ENCODE assay signal across 8 cellular contexts in genomic region chr1:26921126-26921461, GRCh38.
A peak's percentile ranks its signal among the peaks of the same experiment; 100 is the strongest.
DNase-seq lines count a peak whose midpoint lies in the region; ATAC-seq and TF ChIP-seq lines count a peak whose summit lies in the region.

No MANE protein-coding gene starts in this region.

- H3K36me3 ChIP-seq in mucosa of rectum (ENCODE audit: control insufficient read depth in 2 of 2, insufficient read depth in 2 of 2, low read length in 2 of 2): peaks cover 4 to 12% of the 10 kb centered on the region in 2 donors

- no peaks in the 10 kb centered on the region for H3K9me3 ChIP-seq in mucosa of rectum (ENCODE audit: control insufficient read depth in 2 of 2, low read length in 2 of 2)

- peak; percentile 20 for ATAC-seq in HG03575 (IDR thresholded peaks at IDR 0.05; ENCODE audit: extremely low read depth, insufficient number of reproducible peaks, low FRiP score, unreplicated experiment)

- no peaks in the 10 kb centered on the region for H3K27me3 ChIP-seq in mucosa of rectum (ENCODE audit: control insufficient read depth in 2 of 2, insufficient read depth in 2 of 2, low read length in 2 of 2)

- no peak for TF ChIP-seq CTCF in choroid plexus epithelial cell (conservative IDR thresholded peaks at IDR 0.05; ENCODE audit: low read depth, low read length)

- H3K27ac ChIP-seq in mucosa of rectum (ENCODE audit: low read depth in 2 of 2, low read length in 2 of 2): peak overlapping the region; percentile 45 to 61

- peaks cover 19% of the 10 kb centered on the region in 2 donors for H3K4me1 ChIP-seq in mucosa of rectum (ENCODE audit: control insufficient read depth in 2 of 2, insufficient read depth in 2 of 2, low read length in 2 of 2)

- H3K4me3 ChIP-seq in GM08714 (ENCODE audit: low read length): peak overlapping the region; percentile 37; the same call in 1 of the 2 replicates
- peak overlapping the region; percentile 95 for H3K4me3 ChIP-seq in choroid plexus epithelial cell (ENCODE audit: low read depth, low read length)
- H3K4me3 ChIP-seq in mucosa of rectum (ENCODE audit: low read length in 2 of 2): peak overlapping the region; percentile 91 to 98

- H3K9ac ChIP-seq in mucosa of rectum (ENCODE audit: low read depth in 1 of 2, low read length in 2 of 2): peak overlapping the region; percentile 63 to 68

- DNase-seq in choroid plexus epithelial cell (ENCODE audit: low read depth) (no peak), DMS53 treated with DMSO at 0.1 percent for 48 hours (lab: John Stamatoyannopoulos, UW; ENCODE audit: unreplicated experiment) (no peak), SW480 (ENCODE audit: low spot score) (no peak), NCI-H2227 treated with DMSO at 0.1 percent for 48 hours (lab: John Stamatoyannopoulos, UW) (no peak), putamen (ENCODE audit: low spot score) (no peak)

Comparison
In these comparisons a context has a peak if more than half of its experiments do, and no peak if none do; other contexts are left out.
1. H3K4me3 ChIP-seq: peak in every context shown above with its lines; median percentile 95 in choroid plexus epithelial cell; 94 in mucosa of rectum; 37 in GM08714.